In the genomic region with DNA sequence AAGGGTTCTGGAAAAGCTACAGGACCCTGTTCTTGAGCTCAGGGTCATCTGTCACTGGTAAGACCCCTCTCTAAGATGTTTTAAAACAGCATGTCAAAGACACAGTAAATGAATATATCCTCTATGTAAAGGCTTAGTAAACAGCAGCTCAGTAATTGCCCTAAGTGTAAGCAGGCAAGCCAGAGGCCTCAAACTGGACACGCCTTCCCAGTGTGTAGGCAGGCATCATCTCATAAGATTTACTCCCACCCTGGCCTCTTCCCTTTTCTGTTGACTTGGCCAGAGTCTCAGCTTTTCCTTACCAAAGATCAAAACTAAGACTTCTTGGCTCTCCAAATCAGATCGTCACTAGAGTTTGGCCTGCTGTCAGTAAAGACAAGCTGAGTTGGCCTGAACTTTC, we compare ENCODE assay signal across 26 cellular contexts. TPM values are rescaled to one million over a fixed set of nuclear protein-coding genes. Genes with fewer than 3 reads are reported as not detected.
DNase-seq lines count a peak whose midpoint lies in the region; TF ChIP-seq lines count a peak whose summit lies in the region.
"Had no signal": no experiment of that assay in that cellular context is flagged by ENCODE, and none has a peak within 500 bp of the region (broad histone marks: within the 10 kb centered on the region; RNA-seq: fewer than 3 reads in every experiment).

No MANE protein-coding gene starts in this region.

- H3K27me3 ChIP-seq in GM23248 (replicated peaks; ENCODE audit: insufficient read depth), result no peaks in the 10 kb centered on the region
- H3K27me3 ChIP-seq: esophagus muscularis mucosa, heart left ventricle, neural progenitor cell, thyroid gland had no signal

- peaks cover 6% of the 10 kb centered on the region for H3K36me3 Mint-ChIP-seq in neural crest cell (ENCODE audit: low read depth)
- H3K36me3 Mint-ChIP-seq in activated naive CD8-positive, alpha-beta T cell treated with anti-CD3 and anti-CD28 coated beads for 36 hours, result peaks cover under 1% of the 10 kb centered on the region
- H3K36me3 Mint-ChIP-seq: CD8-positive, alpha-beta T cell; immature natural killer cell; neural progenitor cell; stimulated activated effector memory CD8-positive, alpha-beta T cell treated with anti-CD3 and anti-CD28 coated beads, Interleukin-12 subunit alpha, Interleukin-12 subunit beta, amount 100 ng/mL, for 72 hours had no signal

- H3K4me2 ChIP-seq in GM23248 (ENCODE audit: unreplicated experiment), result no peak overlapping the region
- H3K4me2 ChIP-seq: neural progenitor cell had no signal

- no peaks in the 10 kb centered on the region for H3K27me3 Mint-ChIP-seq in neural crest cell (ENCODE audit: low read depth)
- H3K27me3 Mint-ChIP-seq in activated naive CD8-positive, alpha-beta T cell treated with anti-CD3 and anti-CD28 coated beads for 36 hours, result no peaks in the 10 kb centered on the region
- H3K27me3 Mint-ChIP-seq: activated CD4-positive, alpha-beta memory T cell treated with anti-CD3 and anti-CD28 coated beads, Interleukin-2, amount 10 ng/mL, durations not matched to agents 7 days and 5 days had no signal

- H3K9ac ChIP-seq in GM23248, result no peak overlapping the region
- H3K9ac ChIP-seq: neural progenitor cell had no signal

- peaks cover 18% of the 10 kb centered on the region for H3K4me1 ChIP-seq in GM23248 (ENCODE audit: insufficient read depth)

- H3K4me3 ChIP-seq in GM23248 (no peak overlapping the region), fibroblast of pulmonary artery (replicated peaks; ENCODE audit: low read depth, low read length) (no peak overlapping the region)
- H3K4me3 ChIP-seq: esophagus muscularis mucosa, heart left ventricle, neural progenitor cell, thyroid gland had no signal

- H3K9me2 ChIP-seq in GM23248 (ENCODE audit: insufficient read depth), result no peaks in the 10 kb centered on the region

- no peaks in the 10 kb centered on the region for H3K79me2 ChIP-seq in GM23248 (ENCODE audit: insufficient read depth)

- H3K4me3 Mint-ChIP-seq in neural crest cell, result no peak overlapping the region
- no peak overlapping the region for H3K4me3 Mint-ChIP-seq in activated naive CD8-positive, alpha-beta T cell treated with anti-CD3 and anti-CD28 coated beads for 36 hours
- H3K4me3 Mint-ChIP-seq: activated CD4-positive, alpha-beta memory T cell treated with anti-CD3 and anti-CD28 coated beads, Interleukin-2, amount 10 ng/mL, durations not matched to agents 7 days and 5 days; CD8-positive, alpha-beta T cell; neural progenitor cell; stimulated activated effector memory CD8-positive, alpha-beta T cell treated with anti-CD3 and anti-CD28 coated beads, Interleukin-12 subunit alpha, Interleukin-12 subunit beta, amount 100 ng/mL, for 72 hours had no signal

- H3K9me3 Mint-ChIP-seq in neural crest cell, result peaks cover under 1% of the 10 kb centered on the region
- peaks cover under 1% of the 10 kb centered on the region for H3K9me3 Mint-ChIP-seq in activated naive CD8-positive, alpha-beta T cell treated with anti-CD3 and anti-CD28 coated beads for 36 hours
- H3K9me3 Mint-ChIP-seq: stimulated activated effector memory CD8-positive, alpha-beta T cell treated with anti-CD3 and anti-CD28 coated beads, Interleukin-12 subunit alpha, Interleukin-12 subunit beta, amount 100 ng/mL, for 72 hours had no signal

- no peak overlapping the region for H2AFZ ChIP-seq in GM23248
- H2AFZ ChIP-seq: neural progenitor cell had no signal

- H3F3A ChIP-seq in GM23248 (ENCODE audit: insufficient read depth), result peaks cover 5% of the 10 kb centered on the region; the same call in 1 of the 2 replicates

- no peaks in the 10 kb centered on the region for H3K36me3 ChIP-seq in GM23248 (ENCODE audit: low read depth)
- H3K36me3 ChIP-seq: heart left ventricle, neural progenitor cell, thyroid gland had no signal

- in situ Hi-C loops in GM23248 (cut with MboI), result loop anchor here (10.0 kb wide), 3 partner anchors 206 to 744 kb away; no protein-coding TSS in a partner anchor

- H3K4me1 Mint-ChIP-seq in neural crest cell, result peaks cover 22% of the 10 kb centered on the region
- H3K4me1 Mint-ChIP-seq in activated naive CD8-positive, alpha-beta T cell treated with anti-CD3 and anti-CD28 coated beads for 36 hours, result peaks cover 17% of the 10 kb centered on the region

- H3K9me3 ChIP-seq in GM23248 (ENCODE audit: low read depth), result no peaks in the 10 kb centered on the region
- H3K9me3 ChIP-seq: thyroid gland had no signal

- DNase-seq in GM23248, result peak; percentile 29
- peak; percentile 30 for DNase-seq in NCI-H69 (lab: John Stamatoyannopoulos, UW)
- DNase-seq in fibroblast of pulmonary artery (ENCODE audit: low read depth), result peak; percentile 14
- no peak for DNase-seq in neural crest cell (ENCODE audit: low read depth, low spot score)
- no peak for DNase-seq in GDM1 (lab: John Stamatoyannopoulos, UW)
- no peak for DNase-seq in activated gamma-delta T cell (lab: John Stamatoyannopoulos, UW)
- no peak for DNase-seq in activated naive CD8-positive, alpha-beta T cell treated with anti-CD3 and anti-CD28 coated beads for 36 hours
- DNase-seq in RWPE1 (ENCODE audit: low spot score), result no peak
- DNase-seq: activated CD4-positive, alpha-beta memory T cell treated with anti-CD3 and anti-CD28 coated beads, Interleukin-2, amount 10 ng/mL, durations not matched to agents 7 days and 5 days; activated T-cell treated with anti-CD3 and anti-CD28 coated beads, Interleukin-2, amount 50 U/mL, for 72 hours; CD8-positive, alpha-beta T cell; DMS53; heart left ventricle; immature natural killer cell; NCI-H2029; NCI-H526; SIG-M5; T-helper 1 cell; thyroid gland had no signal

- WGBS in GM23248 (ENCODE audit: low coverage in 1 of 2, low lambda C conversion rate in 2 of 2, missing lambda C conversion rate in 2 of 2), 2 experiments, result 64% methylated on average over 2 of the region's 2 CpGs

- CTCF ChIA-PET in RWPE1 (lab: Yijun Ruan, JAX), result interaction anchor here (0.6 to 1.2 kb wide), 4 partner anchors 112 to 302 kb away, joined by 3 to 5 read pairs (median 5); no protein-coding TSS in a partner anchor

- TF ChIP-seq CTCF in fibroblast of pulmonary artery (IDR thresholded peaks at IDR 0.05; ENCODE audit: low read length, missing control alignments) (no peak), neural crest cell (conservative IDR thresholded peaks at IDR 0.05) (no peak), RWPE1 (conservative IDR thresholded peaks at IDR 0.05; ENCODE audit: low read depth) (no peak)

- H3K27ac Mint-ChIP-seq in neural crest cell (ENCODE audit: unreplicated experiment), result peak overlapping the region; percentile 38
- no peak overlapping the region for H3K27ac Mint-ChIP-seq in activated naive CD8-positive, alpha-beta T cell treated with anti-CD3 and anti-CD28 coated beads for 36 hours
- H3K27ac Mint-ChIP-seq: activated CD4-positive, alpha-beta memory T cell treated with anti-CD3 and anti-CD28 coated beads, Interleukin-2, amount 10 ng/mL, durations not matched to agents 7 days and 5 days; CD8-positive, alpha-beta T cell; immature natural killer cell; stimulated activated effector memory CD8-positive, alpha-beta T cell treated with anti-CD3 and anti-CD28 coated beads, Interleukin-12 subunit alpha, Interleukin-12 subunit beta, amount 100 ng/mL, for 72 hours had no signal

- POLR2A ChIA-PET in RWPE1 (lab: Yijun Ruan, JAX; ENCODE audit: low non-redundant PET), result no interaction called here

- H4K20me1 ChIP-seq in GM23248 (ENCODE audit: insufficient read depth), result no peaks in the 10 kb centered on the region

- H3K27ac ChIP-seq in GM23248, result no peak overlapping the region
- H3K27ac ChIP-seq in RWPE1, result no peak overlapping the region
- H3K27ac ChIP-seq: esophagus muscularis mucosa, neural progenitor cell, thyroid gland, VCaP had no signal

RNA-seq across cellular contexts. Expression of gene RNU6-8, which starts 55.5 kb away (rescaled TPM):
- not detected in 2 replicates for total RNA-seq in GM23248 (2014; rRNA removed; shearing (Covaris generic))
- not detected in 2 replicates for polyA plus RNA-seq in GM23248 (2016; fragmentation: Nextera tagmentation; extraction: Ambion mirVana)
- total RNA-seq in neural crest cell, result not detected in 2 replicates
- not detected for total RNA-seq in activated naive CD8-positive, alpha-beta T cell treated with anti-CD3 and anti-CD28 coated beads for 36 hours
- total RNA-seq: activated CD4-positive, alpha-beta memory T cell treated with anti-CD3 and anti-CD28 coated beads, Interleukin-2, amount 10 ng/mL, durations not matched to agents 7 days and 5 days; activated T-cell treated with anti-CD3 and anti-CD28 coated beads, Interleukin-2, amount 50 U/mL, for 72 hours; cardiac septum; CD8-positive, alpha-beta T cell; esophagus muscularis mucosa; heart left ventricle; lung microvascular endothelial cell; pulmonary artery endothelial cell; thyroid gland had no signal
- polyA plus RNA-seq: heart left ventricle, immature natural killer cell had no signal

RNA-seq across cellular contexts. Expression of gene RNU6-7, which starts 56.7 kb away (rescaled TPM):
- not detected in 2 replicates for total RNA-seq in GM23248 (2014; rRNA removed; shearing (Covaris generic))
- polyA plus RNA-seq in GM23248 (2016; fragmentation: Nextera tagmentation; extraction: Ambion mirVana), result not detected in 2 replicates
- total RNA-seq in neural crest cell, result not detected in 2 replicates
- total RNA-seq in activated naive CD8-positive, alpha-beta T cell treated with anti-CD3 and anti-CD28 coated beads for 36 hours, result not detected
- total RNA-seq: activated CD4-positive, alpha-beta memory T cell treated with anti-CD3 and anti-CD28 coated beads, Interleukin-2, amount 10 ng/mL, durations not matched to agents 7 days and 5 days; activated T-cell treated with anti-CD3 and anti-CD28 coated beads, Interleukin-2, amount 50 U/mL, for 72 hours; cardiac septum; CD8-positive, alpha-beta T cell; esophagus muscularis mucosa; heart left ventricle; lung microvascular endothelial cell; pulmonary artery endothelial cell; thyroid gland had no signal
- polyA plus RNA-seq: heart left ventricle, immature natural killer cell had no signal

Comparison
In these comparisons a context has a peak if more than half of its experiments do, and no peak if none do; other contexts are left out.
1. DNase-seq: peak in GM23248 (single experiment), NCI-H69 (single experiment) and fibroblast of pulmonary artery (single experiment); none in neural crest cell (single experiment), GDM1 (single experiment), activated gamma-delta T cell (single experiment), activated naive CD8-positive, alpha-beta T cell treated with anti-CD3 and anti-CD28 coated beads for 36 hours (single experiment) and RWPE1 (single experiment).